16 cellular contexts compared by ENCODE assay signal in the genomic region with DNA sequence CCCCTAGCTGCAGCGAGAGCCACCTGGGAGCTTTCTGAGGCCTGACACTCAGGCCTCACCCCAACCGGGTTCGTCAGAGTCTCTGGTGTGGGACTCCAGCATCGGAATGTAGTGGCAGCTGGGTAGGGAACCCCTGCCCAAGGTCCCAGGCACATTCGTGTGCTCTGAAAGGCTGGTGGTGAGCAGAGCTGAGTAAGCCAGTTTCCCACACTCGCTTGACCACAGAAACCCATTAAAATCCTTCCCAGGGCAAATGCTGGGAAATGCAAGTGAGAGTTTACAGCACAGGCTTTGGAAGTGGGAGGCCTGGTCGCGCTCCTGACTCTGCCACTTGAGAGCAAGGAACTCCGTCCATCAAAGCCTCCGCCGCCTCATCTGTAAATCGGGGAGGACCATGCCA. TPM values are rescaled to one million over a fixed set of nuclear protein-coding genes. Genes with fewer than 3 reads are reported as not detected.
DNase-seq lines count a peak whose midpoint lies in the region; ATAC-seq, FAIRE-seq and TF ChIP-seq lines count a peak whose summit lies in the region.
"Had no signal": no experiment of that assay in that cellular context is flagged by ENCODE, and none has a peak within 500 bp of the region (broad histone marks: within the 10 kb centered on the region; RNA-seq: fewer than 3 reads in every experiment).

No MANE protein-coding gene starts in this region.

- dilution Hi-C loops in IMR-90 (cut with HindIII; ENCODE audit: low sequenced_read_pairs, unreplicated experiment): no loop called here

- H3K9ac ChIP-seq in IMR-90 (ENCODE audit: low read depth, low read length): no peak overlapping the region

- no peak overlapping the region for H4K91ac ChIP-seq in IMR-90 (ENCODE audit: insufficient read depth, low read depth, low read length)

- POLR2A ChIA-PET in IMR-90 (lab: Charles Lee; ENCODE audit: unreplicated experiment): no interaction called here

- no peak overlapping the region for H2BK5ac ChIP-seq in IMR-90 (ENCODE audit: low read depth, low read length, poor library complexity, severe bottlenecking)

- CTCF ChIA-PET in IMR-90 (lab: Yijun Ruan, JAX): no interaction called here

- no peak overlapping the region for H3K4me2 ChIP-seq in IMR-90 (ENCODE audit: low read depth, low read length)
- H3K4me2 ChIP-seq in osteoblast (ENCODE audit: insufficient read depth, low read length): peak overlapping the region; percentile 61

- peaks cover 1% of the 10 kb centered on the region for H3K36me3 Mint-ChIP-seq in T-helper 1 cell treated with Interleukin-12 subunit alpha and Interleukin-12 subunit beta and Interleukin-4 antibody, amounts not matched to agents 30 μg/mL and 1 μg/mL, for 36 hours (ENCODE audit: low read depth)
- peaks cover 12% of the 10 kb centered on the region for H3K36me3 Mint-ChIP-seq in endothelial cell (ENCODE audit: low read depth, unreplicated experiment)

- no peaks in the 10 kb centered on the region for H3K36me3 ChIP-seq in IMR-90 (ENCODE audit: control insufficient read depth, insufficient read depth, low read length)
- H3K36me3 ChIP-seq in osteoblast (ENCODE audit: insufficient read depth, low read length): no peaks in the 10 kb centered on the region
- H3K36me3 ChIP-seq in small intestine (ENCODE audit: control insufficient read depth in 2 of 2, insufficient read depth in 2 of 2, low read length in 2 of 2): no peaks in the 10 kb centered on the region
- H3K36me3 ChIP-seq: thoracic aorta had no signal

- H3K4ac ChIP-seq in IMR-90 (ENCODE audit: low read depth, low read length): no peak overlapping the region

- no peak for ATAC-seq in IMR-90 (ENCODE audit: low read depth)
- no peak for ATAC-seq in GM19397 (IDR thresholded peaks at IDR 0.05; ENCODE audit: unreplicated experiment)

- H3K27me3 ChIP-seq in IMR-90 (ENCODE audit: control insufficient read depth, insufficient read depth, low read length) (peaks cover 2% of the 10 kb centered on the region; the same call in 1 of the 2 replicates), osteoblast (ENCODE audit: insufficient read depth, low read length) (no peaks in the 10 kb centered on the region), small intestine (ENCODE audit: control insufficient read depth in 2 of 2, insufficient read depth in 2 of 2, low read length in 2 of 2) (no peaks in the 10 kb centered on the region)

- FAIRE-seq in small intestine (lab: Jason Lieb, UNC): no peak

- no peak overlapping the region for H3K4me3 Mint-ChIP-seq in T-helper 1 cell treated with Interleukin-12 subunit alpha and Interleukin-12 subunit beta and Interleukin-4 antibody, amounts not matched to agents 30 μg/mL and 1 μg/mL, for 36 hours
- H3K4me3 Mint-ChIP-seq in endothelial cell (ENCODE audit: unreplicated experiment): no peak overlapping the region

- peaks cover 0 to 10% of the 10 kb centered on the region in 2 experiments; a peak in 1 of 4 replicates for H3K79me1 ChIP-seq in IMR-90 (ENCODE audit: low read depth in 1 of 2, low read length in 2 of 2)

- no peak overlapping the region for H3K18ac ChIP-seq in IMR-90 (ENCODE audit: low read depth, low read length)

- no peak for TF ChIP-seq RAD21 in IMR-90 (IDR thresholded peaks at IDR 0.05; ENCODE audit: low read length)

- no peak overlapping the region for H2AK9ac ChIP-seq in IMR-90 (replicated peaks; ENCODE audit: low read depth, low read length, poor library complexity)

- H3K4me1 ChIP-seq in IMR-90 (ENCODE audit: control insufficient read depth, insufficient read depth, low read length) (peaks cover 2% of the 10 kb centered on the region), osteoblast (ENCODE audit: insufficient read depth, low read length) (peaks cover 23% of the 10 kb centered on the region), small intestine (ENCODE audit: control insufficient read depth in 2 of 2, insufficient read depth in 1 of 2, low read depth in 1 of 2, low read length in 1 of 2) (peaks cover 0 to 8% of the 10 kb centered on the region in 2 donors)
- H3K4me1 ChIP-seq: Caco-2 had no signal

- no peak overlapping the region for H2AK5ac ChIP-seq in IMR-90 (ENCODE audit: low read depth, low read length)

- no peak overlapping the region for H3K56ac ChIP-seq in IMR-90 (ENCODE audit: extremely low read depth, insufficient read depth, low read length)

- no peak for TF ChIP-seq POLR2A in IMR-90 (IDR thresholded peaks at IDR 0.05; ENCODE audit: low read depth, low read length)

- peak overlapping the region; percentile 27 for H2AFZ ChIP-seq in IMR-90 (replicated peaks; ENCODE audit: low read length, poor library complexity)
- H2AFZ ChIP-seq in osteoblast (ENCODE audit: low read length): peak overlapping the region; percentile 65

- 40% methylated on average over 1 of the region's 12 CpGs; no CpG with 5 or more reads in 1 of the 2 experiments for WGBS in IMR-90 (ENCODE audit: extremely low coverage in 2 of 2, insufficient read length in 1 of 2), 2 experiments
- WGBS in small intestine, 3 donors: 83 to 91% (median 87%) methylated on average over 12 of the region's 12 CpGs

- no peak overlapping the region for H2BK20ac ChIP-seq in IMR-90 (ENCODE audit: low read depth, low read length)

- no peak overlapping the region for H2BK15ac ChIP-seq in IMR-90 (ENCODE audit: low read depth, low read length)

- no peak for TF ChIP-seq CTCF in IMR-90 (conservative IDR thresholded peaks at IDR 0.05; ENCODE audit: low read depth, low read length)
- no peak for TF ChIP-seq CTCF in endothelial cell (IDR thresholded peaks at IDR 0.05; ENCODE audit: unreplicated experiment)
- TF ChIP-seq CTCF in osteoblast (IDR thresholded peaks at IDR 0.05; ENCODE audit: extremely low read depth, low read depth, low read length): no peak

- H2BK120ac ChIP-seq in IMR-90 (ENCODE audit: low read depth, low read length): no peak overlapping the region

- H3K4me1 Mint-ChIP-seq in T-helper 1 cell treated with Interleukin-12 subunit alpha and Interleukin-12 subunit beta and Interleukin-4 antibody, amounts not matched to agents 30 μg/mL and 1 μg/mL, for 36 hours (ENCODE audit: low read depth): peaks cover 35% of the 10 kb centered on the region
- peaks cover 61% of the 10 kb centered on the region for H3K4me1 Mint-ChIP-seq in endothelial cell (ENCODE audit: unreplicated experiment)

- peaks cover 2% of the 10 kb centered on the region for H3K79me2 ChIP-seq in osteoblast (ENCODE audit: insufficient read depth, low read length)

- H3K9me3 ChIP-seq in IMR-90 (ENCODE audit: control insufficient read depth, insufficient read depth, low read length) (no peaks in the 10 kb centered on the region), osteoblast (ENCODE audit: low read depth, low read length) (no peaks in the 10 kb centered on the region), small intestine (ENCODE audit: control insufficient read depth, low read depth) (no peaks in the 10 kb centered on the region)
- H3K9me3 ChIP-seq: Caco-2, thoracic aorta had no signal

- no peak overlapping the region for H3K23ac ChIP-seq in IMR-90 (ENCODE audit: low read depth, low read length)

- no peak overlapping the region for H4K8ac ChIP-seq in IMR-90 (ENCODE audit: low read depth in 2 of 2, low read length in 2 of 2)

- BruUV-seq in IMR-90 (replicated peaks; lab: Mats Ljungman, UMichigan): no TSS peak

- H3K27ac ChIP-seq in IMR-90 (ENCODE audit: insufficient read depth, low read length): no peak overlapping the region
- peak overlapping the region; percentile 98 for H3K27ac ChIP-seq in osteoblast (ENCODE audit: low read depth, low read length)
- no peak overlapping the region for H3K27ac ChIP-seq in small intestine (ENCODE audit: low read depth in 1 of 2, low read length in 1 of 2)
- H3K27ac ChIP-seq: 22Rv1, epithelial cell of prostate, thoracic aorta had no signal

- no peaks in the 10 kb centered on the region for H3K27me3 Mint-ChIP-seq in T-helper 1 cell treated with Interleukin-12 subunit alpha and Interleukin-12 subunit beta and Interleukin-4 antibody, amounts not matched to agents 30 μg/mL and 1 μg/mL, for 36 hours (ENCODE audit: low read depth)
- peaks cover 10% of the 10 kb centered on the region for H3K27me3 Mint-ChIP-seq in endothelial cell (ENCODE audit: unreplicated experiment)

- H3K9me1 ChIP-seq in IMR-90 (ENCODE audit: insufficient read depth, low read length): 0 out of 2 replicates have a peak, but pooled peaks cover 8% of the 10 kb centered on the region

- H3K4me3 ChIP-seq in IMR-90 (ENCODE audit: insufficient read depth, low read depth, low read length) (no peak overlapping the region), osteoblast (ENCODE audit: insufficient read depth, low read length) (peak overlapping the region; percentile 13), small intestine (ENCODE audit: low read depth in 1 of 2, low read length in 2 of 2) (no peak overlapping the region)
- H3K4me3 ChIP-seq: thoracic aorta had no signal

- no peak for DNase-seq in T-helper 1 cell
- peak; percentile 79 for DNase-seq in IMR-90
- DNase-seq in endothelial cell (ENCODE audit: low spot score): no peak
- peak; percentile 97 for DNase-seq in osteoblast (ENCODE audit: insufficient read length, low spot score, missing footprints)
- DNase-seq in small intestine: no peak
- no peak for DNase-seq in NCI-H1436 treated with DMSO at 0.1 percent for 48 hours (lab: John Stamatoyannopoulos, UW)
- DNase-seq: Caco-2, NCI-H1436, nucleus accumbens, RPMI8226, T-helper 9 cell had no signal

- no peak overlapping the region for H3K14ac ChIP-seq in IMR-90 (replicated peaks; ENCODE audit: low read depth, low read length)

- in situ Hi-C loops in IMR-90 (cut with MboI; ENCODE audit: low sequenced_read_pairs): no loop called here

- H4K20me1 ChIP-seq in IMR-90 (ENCODE audit: insufficient read depth, low read length) (no peaks in the 10 kb centered on the region; the same call in 1 of the 2 replicates), osteoblast (ENCODE audit: insufficient read depth, low read length) (no peaks in the 10 kb centered on the region)

- peak overlapping the region; percentile 59 for H3K27ac Mint-ChIP-seq in T-helper 1 cell treated with Interleukin-12 subunit alpha and Interleukin-12 subunit beta and Interleukin-4 antibody, amounts not matched to agents 30 μg/mL and 1 μg/mL, for 36 hours
- peak overlapping the region; percentile 74 for H3K27ac Mint-ChIP-seq in endothelial cell (ENCODE audit: unreplicated experiment)

- intact Hi-C loops in IMR-90 (cut with micrococcal nuclease): no loop called here

- no peaks in the 10 kb centered on the region for H3K9me3 Mint-ChIP-seq in T-helper 1 cell treated with Interleukin-12 subunit alpha and Interleukin-12 subunit beta and Interleukin-4 antibody, amounts not matched to agents 30 μg/mL and 1 μg/mL, for 36 hours
- H3K9me3 Mint-ChIP-seq in endothelial cell (ENCODE audit: unreplicated experiment): no peaks in the 10 kb centered on the region

- H4K5ac ChIP-seq in IMR-90 (ENCODE audit: low read depth, low read length): no peak overlapping the region

RNA-seq across cellular contexts. Expression of a gene that starts 4.2 kb away (rescaled TPM):
- total RNA-seq in IMR-90 (2012; rRNA removed): 3.1 and 4.1 TPM in 2 replicates
- polyA plus RNA-seq in IMR-90 (2012; rRNA removed): 11.9 and 13.4 TPM in 2 replicates
- 10.6 and 35.3 TPM in 2 replicates for polyA plus RNA-seq in IMR-90 (2012; cell fraction: cytosol; rRNA removed)
- 5.3 and 9.9 TPM in 2 replicates for polyA plus RNA-seq in IMR-90 (2012; cell fraction: nucleus; rRNA removed; ENCODE audit: low replicate concordance)
- total RNA-seq in endothelial cell (ENCODE audit: unreplicated experiment): 86.2 TPM
- total RNA-seq in osteoblast: 13.8 and 17.4 TPM in 2 replicates
- 10 to 100 TPM; 38.4 to 43.1 (median 40.3) TPM for polyA plus RNA-seq in small intestine

RNA-seq across cellular contexts. Expression of a gene that starts 4.8 kb away (rescaled TPM):
- 0.83 and 1.1 TPM in 2 replicates for total RNA-seq in IMR-90 (2012; rRNA removed)
- polyA plus RNA-seq in IMR-90 (2012; rRNA removed): 4.7 and 4.9 TPM in 2 replicates
- 3.6 and 6.5 TPM in 2 replicates for polyA plus RNA-seq in IMR-90 (2012; cell fraction: cytosol; rRNA removed)
- polyA plus RNA-seq in IMR-90 (2012; cell fraction: nucleus; rRNA removed; ENCODE audit: low replicate concordance): 4.6 and 6.9 TPM in 2 replicates
- total RNA-seq in endothelial cell (ENCODE audit: unreplicated experiment): 22.7 TPM
- 7.2 and 10.0 TPM in 2 replicates for total RNA-seq in osteoblast
- polyA plus RNA-seq in small intestine: 1 to 10 TPM; 3.6 to 7.8 (median 4.9) TPM

RNA-seq across cellular contexts. Expression of a gene that starts 13.0 kb away (rescaled TPM):
- under 0.01 TPM in 2 replicates for total RNA-seq in IMR-90 (2012; rRNA removed)
- 0.09 and 0.14 TPM in 2 replicates for polyA plus RNA-seq in IMR-90 (2012; rRNA removed)
- 0.06 and 0.14 TPM in 2 replicates for polyA plus RNA-seq in IMR-90 (2012; cell fraction: cytosol; rRNA removed)
- polyA plus RNA-seq in IMR-90 (2012; cell fraction: nucleus; rRNA removed; ENCODE audit: low replicate concordance): 0.15 and 0.71 TPM in 2 replicates
- total RNA-seq in endothelial cell (ENCODE audit: unreplicated experiment): 0.67 TPM
- 0.29 TPM in 1 of 2 replicates, not detected in the other for total RNA-seq in osteoblast
- polyA plus RNA-seq in small intestine: under 1 TPM in 1 of 3 donors, not detected in 2; 0.09 TPM

Comparison
In these comparisons a context has a peak if more than half of its experiments do, and no peak if none do; other contexts are left out.
1. DNase-seq: peak in IMR-90 (single experiment) and osteoblast (single experiment); none in T-helper 1 cell (0 of 5), endothelial cell (single experiment), small intestine (single experiment) and NCI-H1436 treated with DMSO at 0.1 percent for 48 hours (single experiment).